Comparison of ENCODE assay signal across 15 cellular contexts in the genomic region with DNA sequence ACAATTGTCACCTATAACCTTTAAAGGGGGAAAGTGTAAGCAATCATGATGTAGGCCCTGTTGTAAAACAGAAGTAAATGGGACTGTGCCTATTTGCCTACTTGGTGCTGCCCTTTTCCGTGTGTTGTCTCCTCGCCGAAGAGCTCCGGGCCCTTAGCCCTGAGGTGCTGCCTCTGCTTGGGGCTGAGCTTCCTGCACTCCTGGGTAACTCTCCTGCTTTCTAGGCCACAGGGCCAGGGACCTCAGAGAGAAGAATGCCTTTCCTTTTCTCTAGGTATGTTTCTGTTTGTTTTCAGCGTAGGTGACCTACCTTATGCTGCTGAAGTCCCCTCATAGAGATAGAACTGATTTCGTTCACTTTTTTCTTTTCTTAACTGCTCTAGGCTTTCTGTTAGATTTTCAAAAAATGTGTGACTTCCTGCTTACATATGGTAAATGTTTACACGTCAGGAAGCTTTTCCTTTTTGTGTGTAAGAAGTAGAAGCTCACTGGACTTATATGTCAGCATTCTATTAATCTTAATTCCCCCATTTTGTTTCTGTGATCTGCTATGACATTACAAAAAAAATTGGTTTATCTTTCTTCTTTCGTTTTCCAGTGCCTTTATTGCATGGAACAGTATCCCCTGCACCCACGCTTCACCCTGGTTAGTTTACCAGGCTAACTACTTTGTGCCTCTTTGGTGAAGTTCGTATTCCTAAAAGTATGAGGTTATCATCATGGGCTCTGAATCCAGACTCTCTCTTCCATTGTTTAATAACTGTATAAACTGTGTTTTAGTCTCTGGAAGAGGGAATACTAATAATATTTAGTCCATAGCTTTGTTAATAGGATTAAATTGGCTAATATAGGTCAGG.
DNase-seq lines count a peak whose midpoint lies in the region; ATAC-seq and TF ChIP-seq lines count a peak whose summit lies in the region.
"Had no signal": no experiment of that assay in that cellular context is flagged by ENCODE, and none has a peak within 500 bp of the region (broad histone marks: within the 10 kb centered on the region; RNA-seq: fewer than 3 reads in every experiment).

No MANE protein-coding gene starts in this region.

- H3K27me3 Mint-ChIP-seq in CD8-positive, alpha-beta memory T cell: peaks cover 0 to 4% of the 10 kb centered on the region in 2 donors
- H3K27me3 Mint-ChIP-seq in naive thymus-derived CD8-positive, alpha-beta T cell: peaks cover 0 to 7% (median 2%) of the 10 kb centered on the region in 5 donors
- no peaks in the 10 kb centered on the region for H3K27me3 Mint-ChIP-seq in glutamatergic neuron (ENCODE audit: unreplicated experiment)

- POLR2A ChIA-PET in CD8-positive, alpha-beta memory T cell (lab: Charles Lee): no interaction called here
- POLR2A ChIA-PET in naive thymus-derived CD8-positive, alpha-beta T cell (lab: Charles Lee): no interaction called here

- H3K27ac ChIP-seq in CD8-positive, alpha-beta memory T cell (ENCODE audit: low read depth, low read length): no peak overlapping the region
- H3K27ac ChIP-seq in HUES64 (ENCODE audit: low read depth, low read length) (peak overlapping the region; percentile 11; the same call in 1 of the 2 replicates), foreskin keratinocyte (no peak overlapping the region)

- no peaks in the 10 kb centered on the region for H3K27me3 ChIP-seq in CD8-positive, alpha-beta memory T cell (ENCODE audit: insufficient read depth, low read length, poor library complexity, severe bottlenecking)
- H3K27me3 ChIP-seq in HUES64 (ENCODE audit: insufficient read depth, low read length) (no peaks in the 10 kb centered on the region), foreskin keratinocyte (no peaks in the 10 kb centered on the region)
- H3K27me3 ChIP-seq: BLaER1 treated with 17β-estradiol and CSF1 and Interleukin-3, amounts not matched to agents 10 nM and 100 nM had no signal

- DNase-seq in CD8-positive, alpha-beta memory T cell: peak in 1 of 5 donors; percentile 6
- DNase-seq in fibroblast of villous mesenchyme (ENCODE audit: low read depth): peak; percentile 36
- DNase-seq in naive thymus-derived CD8-positive, alpha-beta T cell: no peak
- DNase-seq in foreskin keratinocyte: no peak
- no peak for DNase-seq in glutamatergic neuron
- DNase-seq: activated B cell treated with CpG ODN at 0.5 μM for 24 hours, erythroblast, Kasumi-1, NCI-H2029 treated with DMSO at 0.1 percent for 48 hours, substantia nigra had no signal

- H3K9me3 ChIP-seq in CD8-positive, alpha-beta memory T cell (ENCODE audit: low read length): no peaks in the 10 kb centered on the region
- peaks cover 5% of the 10 kb centered on the region; the same call in 1 of the 2 replicates for H3K9me3 ChIP-seq in HUES64 (ENCODE audit: insufficient read depth, low read depth, low read length)

- H3K9me3 Mint-ChIP-seq in CD8-positive, alpha-beta memory T cell: peaks cover 0 to 6% (median 5%) of the 10 kb centered on the region in 5 donors
- H3K9me3 Mint-ChIP-seq in naive thymus-derived CD8-positive, alpha-beta T cell: peaks cover 0 to 15% (median 7%) of the 10 kb centered on the region in 9 donors
- peaks cover 2% of the 10 kb centered on the region for H3K9me3 Mint-ChIP-seq in glutamatergic neuron (ENCODE audit: unreplicated experiment)

- H3K4me3 ChIP-seq in CD8-positive, alpha-beta memory T cell (ENCODE audit: low read length): no peak overlapping the region
- H3K4me3 ChIP-seq in HUES64 (ENCODE audit: low read length): no peak overlapping the region
- H3K4me3 ChIP-seq in fibroblast of villous mesenchyme (ENCODE audit: low read depth, low read length): peak overlapping the region; percentile 20
- H3K4me3 ChIP-seq: BLaER1 treated with 17β-estradiol and CSF1 and Interleukin-3, amounts not matched to agents 10 nM and 100 nM had no signal

- H3K27ac Mint-ChIP-seq in CD8-positive, alpha-beta memory T cell: peak overlapping the region; percentile 63 to 97 (median 88)
- H3K27ac Mint-ChIP-seq in naive thymus-derived CD8-positive, alpha-beta T cell: peak overlapping the region in 6 of 10 donors; percentile 24 to 86 (median 52)
- H3K27ac Mint-ChIP-seq in glutamatergic neuron (ENCODE audit: unreplicated experiment): no peak overlapping the region
- H3K27ac Mint-ChIP-seq: activated B cell treated with CpG ODN at 0.5 μM for 24 hours had no signal

- no peaks in the 10 kb centered on the region for H3K36me3 ChIP-seq in CD8-positive, alpha-beta memory T cell (ENCODE audit: insufficient read depth, low read length)
- H3K36me3 ChIP-seq in HUES64 (ENCODE audit: insufficient read depth, low read length): peaks cover 10% of the 10 kb centered on the region; the same call in 1 of the 2 replicates

- TF ChIP-seq CTCF in fibroblast of villous mesenchyme (IDR thresholded peaks at IDR 0.05; ENCODE audit: insufficient read depth, low read depth, low read length): no peak
- no peak for TF ChIP-seq CTCF in foreskin keratinocyte (conservative IDR thresholded peaks at IDR 0.05)
- no peak for TF ChIP-seq CTCF in glutamatergic neuron (IDR thresholded peaks at IDR 0.05; ENCODE audit: partially characterized antibody, unreplicated experiment)

- peaks cover 0 to 14% (median 0%) of the 10 kb centered on the region in 3 donors for H3K36me3 Mint-ChIP-seq in CD8-positive, alpha-beta memory T cell
- peaks cover 0 to 4% (median 3%) of the 10 kb centered on the region in 3 donors for H3K36me3 Mint-ChIP-seq in naive thymus-derived CD8-positive, alpha-beta T cell
- H3K36me3 Mint-ChIP-seq in glutamatergic neuron (ENCODE audit: unreplicated experiment): peaks cover 12% of the 10 kb centered on the region

- H3K4me1 Mint-ChIP-seq in CD8-positive, alpha-beta memory T cell: peaks cover 13 to 14% (median 14%) of the 10 kb centered on the region in 3 donors
- H3K4me1 Mint-ChIP-seq in naive thymus-derived CD8-positive, alpha-beta T cell: peaks cover 0 to 8% (median 4%) of the 10 kb centered on the region in 4 donors
- H3K4me1 Mint-ChIP-seq in glutamatergic neuron (ENCODE audit: low read depth, unreplicated experiment): no peaks in the 10 kb centered on the region
- H3K4me1 Mint-ChIP-seq: activated B cell treated with CpG ODN at 0.5 μM for 24 hours had no signal

- WGBS in HUES64: 80% methylated on average over 9 of the region's 10 CpGs

- no peak for ATAC-seq in naive thymus-derived CD8-positive, alpha-beta T cell
- ATAC-seq in foreskin keratinocyte (no peak), GM18861 (IDR thresholded peaks at IDR 0.05; ENCODE audit: unreplicated experiment) (no peak), GM21619 (IDR thresholded peaks at IDR 0.05; ENCODE audit: unreplicated experiment) (no peak)
- ATAC-seq: SK-N-SH treated with all-trans-retinoic acid at 6 μM for 48 hours had no signal

- CTCF ChIA-PET in CD8-positive, alpha-beta memory T cell (lab: Charles Lee): no interaction called here

- peak overlapping the region; percentile 23 to 77 (median 56) for H3K4me3 Mint-ChIP-seq in CD8-positive, alpha-beta memory T cell
- H3K4me3 Mint-ChIP-seq in naive thymus-derived CD8-positive, alpha-beta T cell: peak overlapping the region in 2 of 10 donors; percentile 31 to 73
- H3K4me3 Mint-ChIP-seq in glutamatergic neuron (ENCODE audit: unreplicated experiment): no peak overlapping the region
- H3K4me3 Mint-ChIP-seq: activated B cell treated with CpG ODN at 0.5 μM for 24 hours had no signal

- H3K9ac ChIP-seq in HUES64 (ENCODE audit: low read depth, low read length): no peak overlapping the region

- no peaks in the 10 kb centered on the region for H3K4me1 ChIP-seq in CD8-positive, alpha-beta memory T cell (ENCODE audit: insufficient read depth, low read length)
- H3K4me1 ChIP-seq in HUES64 (ENCODE audit: insufficient read depth, low read length): peaks cover 4% of the 10 kb centered on the region; the same call in 1 of the 2 replicates
- peaks cover 17% of the 10 kb centered on the region for H3K4me1 ChIP-seq in foreskin keratinocyte
